ENCODE assay signal across 8 cellular contexts in genomic region chr4:18441676-18442075, GRCh38.
"Had no signal": no experiment of that assay in that cellular context is flagged by ENCODE, and none has a peak within 500 bp of the region (broad histone marks: within the 10 kb centered on the region; RNA-seq: fewer than 3 reads in every experiment).

No MANE protein-coding gene starts in this region.

- H3K27ac Mint-ChIP-seq: GM23338, HFFc6 had no signal

- H3K4me3 Mint-ChIP-seq: GM23338, H9, HFFc6 had no signal

- DNase-seq: GM23248, GOT3, H7, H9, HCEC 1CT, HFFc6 had no signal

- ATAC-seq: GM23338, HCT116 had no signal
